Comparison of ENCODE assay signal across 9 cellular contexts in genomic region chr11:117197516-117198456, GRCh38. TPM values are rescaled to one million over a fixed set of nuclear protein-coding genes. Genes with fewer than 3 reads are reported as not detected.
A peak's percentile ranks its signal among the peaks of the same experiment; 100 is the strongest.
DNase-seq lines count a peak whose midpoint lies in the region; TF ChIP-seq lines count a peak whose summit lies in the region.
"Had no signal": no experiment of that assay in that cellular context is flagged by ENCODE, and none has a peak within 500 bp of the region (broad histone marks: within the 10 kb centered on the region; RNA-seq: fewer than 3 reads in every experiment).

No MANE protein-coding gene starts in this region.

- DNase-seq in hepatocyte (ENCODE audit: low spot score) (peak; percentile 36), NOMO-1 (lab: John Stamatoyannopoulos, UW; ENCODE audit: unreplicated experiment in 2 of 2) (no peak), MV-4-11 (lab: John Stamatoyannopoulos, UW) (no peak), epidermal melanocyte (ENCODE audit: insufficient read length, low spot score) (no peak)
- no peak for DNase-seq in stimulated activated CD4-positive, alpha-beta T cell treated with anti-CD3 and anti-CD28 coated beads, Interleukin-4, amount 100 ng/mL, for 4 hours
- DNase-seq: T1000 had no signal

- peak overlapping the region; percentile 71 for H3K4me2 ChIP-seq in hepatocyte

- peaks cover 18% of the 10 kb centered on the region for H3K4me1 ChIP-seq in hepatocyte (ENCODE audit: insufficient read depth)

- TF ChIP-seq CTCF in GM12872 (IDR thresholded peaks at IDR 0.05; ENCODE audit: insufficient read depth, low read depth, low read length) (peak; percentile 39; the same call in 2 of the 3 replicates), WI38 (IDR thresholded peaks at IDR 0.05; ENCODE audit: low read depth, low read length) (peak; percentile 86), hepatocyte (IDR thresholded peaks at IDR 0.05; ENCODE audit: poor library complexity) (peak; percentile 50)

- no peaks in the 10 kb centered on the region for H4K20me1 ChIP-seq in hepatocyte (ENCODE audit: insufficient read depth, poor library complexity, severe bottlenecking)

- H3K9me2 ChIP-seq in hepatocyte (replicated peaks; ENCODE audit: insufficient read depth): no peaks in the 10 kb centered on the region

- H3K27ac ChIP-seq in hepatocyte (peak overlapping the region; percentile 78), skin epidermis (peak overlapping the region in 11 of 21 experiments; percentile 12 to 88 (median 74))

- H2AFZ ChIP-seq in hepatocyte: no peak overlapping the region

- H3K27me3 ChIP-seq in hepatocyte: no peaks in the 10 kb centered on the region

- no peaks in the 10 kb centered on the region for H3K9me3 ChIP-seq in hepatocyte (ENCODE audit: low read depth)

- H3K36me3 ChIP-seq in hepatocyte (replicated peaks; ENCODE audit: insufficient read depth, low read depth): no peaks in the 10 kb centered on the region

- peak overlapping the region; percentile 92 for H3K4me3 ChIP-seq in WI38 (ENCODE audit: low read depth, low read length)
- no peak overlapping the region for H3K4me3 ChIP-seq in hepatocyte
- no peak overlapping the region for H3K4me3 ChIP-seq in skin epidermis

- WGBS in hepatocyte (ENCODE audit: low lambda C conversion rate, missing lambda C conversion rate): 77% methylated on average over 17 of the region's 17 CpGs

- H3K79me2 ChIP-seq in hepatocyte: no peaks in the 10 kb centered on the region

RNA-seq across cellular contexts. Expression of gene TAGLN, which starts 1.4 kb away (rescaled TPM):
- 126 and 150 TPM in 2 replicates for total RNA-seq in hepatocyte
- 94.0 and 113 TPM in 2 replicates for polyA plus RNA-seq in hepatocyte

RNA-seq across cellular contexts. Expression of gene SIDT2, which starts 19.2 kb away (rescaled TPM):
- total RNA-seq in hepatocyte: 27.1 and 32.0 TPM in 2 replicates
- polyA plus RNA-seq in hepatocyte: 16.7 and 19.9 TPM in 2 replicates

RNA-seq across cellular contexts. Expression of gene PCSK7, which starts 34.1 kb away (rescaled TPM):
- 21.9 and 25.9 TPM in 2 replicates for total RNA-seq in hepatocyte
- polyA plus RNA-seq in hepatocyte: 33.0 and 33.2 TPM in 2 replicates

RNA-seq across cellular contexts. Expression of gene RNF214, which starts 34.7 kb away (rescaled TPM):
- 11.1 and 12.5 TPM in 2 replicates for total RNA-seq in hepatocyte
- 26.2 and 27.0 TPM in 2 replicates for polyA plus RNA-seq in hepatocyte

RNA-seq across cellular contexts. Expression of gene PAFAH1B2, which starts 53.7 kb away (rescaled TPM):
- 93.3 and 103 TPM in 2 replicates for total RNA-seq in hepatocyte
- polyA plus RNA-seq in hepatocyte: 30.8 and 31.0 TPM in 2 replicates
